In the genomic region with DNA sequence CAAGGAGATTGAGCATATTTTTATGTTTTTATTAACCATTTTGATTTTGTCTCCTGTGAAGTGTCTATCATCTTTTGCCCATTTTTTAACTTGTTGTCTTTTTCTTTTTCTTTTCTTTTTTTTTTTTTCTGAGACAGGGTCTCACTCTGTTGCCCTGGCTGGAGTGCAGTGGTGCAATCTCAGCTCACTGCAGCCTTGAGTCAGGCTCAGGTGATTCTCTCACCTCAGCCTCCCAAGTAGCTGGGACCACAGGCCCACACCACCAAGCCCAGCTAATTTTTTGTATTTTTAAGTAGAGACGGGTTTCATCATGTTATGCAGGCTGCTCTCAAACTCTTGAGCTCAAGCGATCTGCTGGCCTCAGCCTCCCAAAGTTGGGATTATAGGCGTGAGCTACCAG, we compare ENCODE assay signal across 19 cellular contexts. TPM values are rescaled to one million over a fixed set of nuclear protein-coding genes. Genes with fewer than 3 reads are reported as not detected.
A peak's percentile ranks its signal among the peaks of the same experiment; 100 is the strongest.
DNase-seq lines count a peak whose midpoint lies in the region; ATAC-seq and TF ChIP-seq lines count a peak whose summit lies in the region.
"Had no signal": no experiment of that assay in that cellular context is flagged by ENCODE, and none has a peak within 500 bp of the region (broad histone marks: within the 10 kb centered on the region; RNA-seq: fewer than 3 reads in every experiment).

No MANE protein-coding gene starts in this region.

- POLR2A ChIA-PET in CD4-positive, alpha-beta memory T cell (lab: Charles Lee; ENCODE audit: partially characterized antibody), result interaction anchor here (1.0 to 2.5 kb wide), 10 partner anchors 13 to 830 kb away, joined by 3 to 15 read pairs (median 5); a partner anchor contains a TSS

- H3K4me2 ChIP-seq in GM23338, result no peak overlapping the region

- peaks cover 4 to 9% of the 10 kb centered on the region in 2 donors for H3K36me3 Mint-ChIP-seq in CD4-positive, alpha-beta memory T cell
- H3K36me3 Mint-ChIP-seq in GM23338 (ENCODE audit: low read depth), result peaks cover 13% of the 10 kb centered on the region; the same call in 1 of the 3 replicates
- peaks cover 6% of the 10 kb centered on the region in 2 donors for H3K36me3 Mint-ChIP-seq in activated T-cell treated with anti-CD3 and anti-CD28 coated beads, Interleukin-2, amount 50 U/mL, for 72 hours (ENCODE audit: insufficient read depth in 2 of 2)
- H3K36me3 Mint-ChIP-seq in natural killer cell, result no peaks in the 10 kb centered on the region

- H3K4me1 ChIP-seq in CD4-positive, alpha-beta memory T cell (ENCODE audit: insufficient read depth, low read length), result peaks cover 74% of the 10 kb centered on the region
- peaks cover 20% of the 10 kb centered on the region for H3K4me1 ChIP-seq in GM23338 (ENCODE audit: insufficient read depth)

- peak overlapping the region; percentile 55 for H3K27ac ChIP-seq in CD4-positive, alpha-beta memory T cell (ENCODE audit: low read depth, low read length)
- no peak overlapping the region for H3K27ac ChIP-seq in GM23338 (ENCODE audit: low read depth)
- H3K27ac ChIP-seq: thyroid gland, WERI-Rb-1 had no signal

- H3K9me2 ChIP-seq in GM23338 (ENCODE audit: insufficient read depth), result no peaks in the 10 kb centered on the region

- H3K4me3 ChIP-seq in CD4-positive, alpha-beta memory T cell (ENCODE audit: low read length in 2 of 2), result peak overlapping the region in 1 of 2 donors; percentile 54
- no peak overlapping the region for H3K4me3 ChIP-seq in GM23338
- H3K4me3 ChIP-seq: thyroid gland had no signal

- H2AFZ ChIP-seq in GM23338, result no peak overlapping the region

- H3K79me2 ChIP-seq in GM23338 (replicated peaks; ENCODE audit: insufficient read depth), result no peaks in the 10 kb centered on the region

- H3K27ac Mint-ChIP-seq in CD4-positive, alpha-beta memory T cell, result peak overlapping the region; percentile 64 to 95 (median 84)
- H3K27ac Mint-ChIP-seq in GM23338, result no peak overlapping the region
- H3K27ac Mint-ChIP-seq in activated T-cell treated with anti-CD3 and anti-CD28 coated beads, Interleukin-2, amount 50 U/mL, for 72 hours, result peak overlapping the region; percentile 34
- peak overlapping the region; percentile 84 to 88 for H3K27ac Mint-ChIP-seq in natural killer cell
- H3K27ac Mint-ChIP-seq: progenitor cell of endocrine pancreas had no signal

- 0 out of 2 replicates have a peak, but pooled peaks cover 10% of the 10 kb centered on the region for H3F3A ChIP-seq in GM23338 (replicated peaks; ENCODE audit: low read depth)

- peak overlapping the region; percentile 15 to 92 (median 83) for H3K4me3 Mint-ChIP-seq in CD4-positive, alpha-beta memory T cell
- H3K4me3 Mint-ChIP-seq in GM23338 (no peak overlapping the region), natural killer cell (peak overlapping the region; percentile 87)
- H3K4me3 Mint-ChIP-seq in activated T-cell treated with anti-CD3 and anti-CD28 coated beads, Interleukin-2, amount 50 U/mL, for 72 hours, result peak overlapping the region; percentile 76 to 86

- H3K27me3 Mint-ChIP-seq in CD4-positive, alpha-beta memory T cell, result no peaks in the 10 kb centered on the region
- H3K27me3 Mint-ChIP-seq in GM23338 (ENCODE audit: insufficient read depth, low read depth, poor library complexity), result peaks cover 2% of the 10 kb centered on the region
- no peaks in the 10 kb centered on the region for H3K27me3 Mint-ChIP-seq in activated T-cell treated with anti-CD3 and anti-CD28 coated beads, Interleukin-2, amount 50 U/mL, for 72 hours (ENCODE audit: low read depth)
- H3K27me3 Mint-ChIP-seq in natural killer cell (ENCODE audit: low read depth in 2 of 2), result no peaks in the 10 kb centered on the region
- H3K27me3 Mint-ChIP-seq: progenitor cell of endocrine pancreas had no signal

- no peaks in the 10 kb centered on the region for H3K9me3 Mint-ChIP-seq in CD4-positive, alpha-beta memory T cell
- H3K9me3 Mint-ChIP-seq in GM23338, result peaks cover 4% of the 10 kb centered on the region; the same call in 1 of the 3 replicates
- peaks cover 2 to 3% of the 10 kb centered on the region in 2 donors for H3K9me3 Mint-ChIP-seq in activated T-cell treated with anti-CD3 and anti-CD28 coated beads, Interleukin-2, amount 50 U/mL, for 72 hours
- H3K9me3 Mint-ChIP-seq in natural killer cell, result peaks cover 2 to 3% of the 10 kb centered on the region in 2 donors

- H3K4me1 Mint-ChIP-seq in CD4-positive, alpha-beta memory T cell, result peaks cover 36 to 74% (median 48%) of the 10 kb centered on the region in 4 donors
- H3K4me1 Mint-ChIP-seq in GM23338, result peaks cover 20% of the 10 kb centered on the region
- H3K4me1 Mint-ChIP-seq in activated T-cell treated with anti-CD3 and anti-CD28 coated beads, Interleukin-2, amount 50 U/mL, for 72 hours (ENCODE audit: low read depth), result peaks cover 47% of the 10 kb centered on the region
- H3K4me1 Mint-ChIP-seq in natural killer cell, result peaks cover 76 to 85% of the 10 kb centered on the region in 2 donors

- CTCF ChIA-PET in CD4-positive, alpha-beta memory T cell (lab: Charles Lee; ENCODE audit: partially characterized antibody), result interaction anchor here (0.6 to 1.6 kb wide), 6 partner anchors 21 to 77 kb away, joined by 3 to 4 read pairs (median 3); no protein-coding TSS in a partner anchor

- ATAC-seq in GM23338 (no peak), natural killer cell (no peak), GM18505 (IDR thresholded peaks at IDR 0.05; ENCODE audit: unreplicated experiment) (no peak)
- ATAC-seq in activated T-cell treated with anti-CD3 and anti-CD28 coated beads, Interleukin-2, amount 50 U/mL, for 72 hours (replicated peaks in 1 of 2), result no peak

- H3K27me3 ChIP-seq in CD4-positive, alpha-beta memory T cell (ENCODE audit: insufficient read depth, low read length), result no peaks in the 10 kb centered on the region
- no peaks in the 10 kb centered on the region for H3K27me3 ChIP-seq in GM23338 (ENCODE audit: insufficient read depth)
- H3K27me3 ChIP-seq: thyroid gland had no signal

- no peaks in the 10 kb centered on the region for H3K9me3 ChIP-seq in CD4-positive, alpha-beta memory T cell (ENCODE audit: control insufficient read depth in 1 of 2, low read length in 2 of 2)
- H3K9me3 ChIP-seq: thyroid gland had no signal

- intact Hi-C loops in CD4-positive, alpha-beta memory T cell (cut with micrococcal nuclease), result loop anchor here (2.0 to 5.0 kb wide), 2 partner anchors 26 to 42 kb away; no protein-coding TSS in a partner anchor
- intact Hi-C loops in natural killer cell (cut with micrococcal nuclease), result no loop called here

- no peak for TF ChIP-seq POLR2A in GM18505 (IDR thresholded peaks at IDR 0.05; ENCODE audit: borderline replicate concordance, extremely low read depth, insufficient read depth, insufficient read length)

- no peaks in the 10 kb centered on the region for H3K36me3 ChIP-seq in CD4-positive, alpha-beta memory T cell (ENCODE audit: insufficient read depth, low read length)
- no peaks in the 10 kb centered on the region for H3K36me3 ChIP-seq in GM23338 (ENCODE audit: insufficient read depth)
- H3K36me3 ChIP-seq: thyroid gland had no signal

- DNase-seq in CD4-positive, alpha-beta memory T cell, result no peak
- DNase-seq in GM23338 (ENCODE audit: low spot score) (no peak), natural killer cell (no peak), HCEC 1CT (no peak), DMS153 treated with DMSO at 0.1 percent for 48 hours (lab: John Stamatoyannopoulos, UW; ENCODE audit: unreplicated experiment) (no peak)
- DNase-seq in activated T-cell treated with anti-CD3 and anti-CD28 coated beads, Interleukin-2, amount 50 U/mL, for 72 hours, result no peak
- DNase-seq: amygdala; central memory CD4-positive, alpha-beta T cell; GOT3; KBM-7; NCI-H1092; NCI-H2171 treated with DMSO at 0.1 percent for 48 hours; RPMI8226; stimulated activated CD4-positive, alpha-beta T cell treated with anti-CD3 and anti-CD28 coated beads, Interleukin-4, amount 100 ng/mL, for 4 hours; SW 1271; thyroid gland; WERI-Rb-1 had no signal

- no peak for TF ChIP-seq CTCF in GM23338 (conservative IDR thresholded peaks at IDR 0.05; ENCODE audit: low read depth in 2 of 2)
- no peak for TF ChIP-seq CTCF in natural killer cell (IDR thresholded peaks at IDR 0.05)

- H4K20me1 ChIP-seq in GM23338 (replicated peaks; ENCODE audit: insufficient read depth), result no peaks in the 10 kb centered on the region

TF ChIP-seq in GM23338, 12 proteins besides CTCF, POLR2A, EP300 and RAD21 (continues in another document):
- TF ChIP-seq POLR2AphosphoS5 (IDR thresholded peaks at IDR 0.05; ENCODE audit: low read depth) (0 out of 2 replicates have a peak, but pooled peaks have one; percentile 13), STAT1 (IDR thresholded peaks at IDR 0.05; ENCODE audit: unreplicated experiment) (no peak), NANOG (IDR thresholded peaks at IDR 0.05; ENCODE audit: borderline replicate concordance) (no peak)

RNA-seq across cellular contexts. Expression of a gene that starts 4.6 kb away (rescaled TPM):
- total RNA-seq in CD4-positive, alpha-beta memory T cell, result 100 to 1,000 TPM; 289 to 293 TPM
- polyA plus RNA-seq in CD4-positive, alpha-beta memory T cell, result 100 to 1,000 TPM; 159 to 171 TPM
- total RNA-seq in GM23338 (2014; rRNA removed; shearing (Covaris generic)), result 126 and 144 TPM in 2 replicates
- polyA plus RNA-seq in GM23338 (2016; fragmentation: Nextera tagmentation; extraction: Ambion mirVana), result 119 and 126 TPM in 2 replicates
- 100 to 1,000 TPM; 281 to 282 TPM for total RNA-seq in activated T-cell treated with anti-CD3 and anti-CD28 coated beads, Interleukin-2, amount 50 U/mL, for 72 hours
- 100 to 1,000 TPM; 383 to 465 (median 452) TPM for total RNA-seq in natural killer cell

RNA-seq across cellular contexts. Expression of a gene that starts 46.2 kb away (rescaled TPM):
- total RNA-seq in CD4-positive, alpha-beta memory T cell, result 10 to 100 TPM; 37.9 to 44.3 TPM
- 10 to 100 TPM in 1 of 2 donors, 1 to 10 TPM in 1; 3.8 to 16.3 TPM for polyA plus RNA-seq in CD4-positive, alpha-beta memory T cell
- total RNA-seq in GM23338 (2014; rRNA removed; shearing (Covaris generic)), result 29.9 and 43.9 TPM in 2 replicates
- 15.2 and 22.2 TPM in 2 replicates for polyA plus RNA-seq in GM23338 (2016; fragmentation: Nextera tagmentation; extraction: Ambion mirVana)
- total RNA-seq in activated T-cell treated with anti-CD3 and anti-CD28 coated beads, Interleukin-2, amount 50 U/mL, for 72 hours, result 10 to 100 TPM; 60.7 to 65.6 TPM
- 100 to 1,000 TPM; 213 to 283 (median 221) TPM for total RNA-seq in natural killer cell
